Comparison of ENCODE assay signal across 9 cellular contexts in the genomic region with DNA sequence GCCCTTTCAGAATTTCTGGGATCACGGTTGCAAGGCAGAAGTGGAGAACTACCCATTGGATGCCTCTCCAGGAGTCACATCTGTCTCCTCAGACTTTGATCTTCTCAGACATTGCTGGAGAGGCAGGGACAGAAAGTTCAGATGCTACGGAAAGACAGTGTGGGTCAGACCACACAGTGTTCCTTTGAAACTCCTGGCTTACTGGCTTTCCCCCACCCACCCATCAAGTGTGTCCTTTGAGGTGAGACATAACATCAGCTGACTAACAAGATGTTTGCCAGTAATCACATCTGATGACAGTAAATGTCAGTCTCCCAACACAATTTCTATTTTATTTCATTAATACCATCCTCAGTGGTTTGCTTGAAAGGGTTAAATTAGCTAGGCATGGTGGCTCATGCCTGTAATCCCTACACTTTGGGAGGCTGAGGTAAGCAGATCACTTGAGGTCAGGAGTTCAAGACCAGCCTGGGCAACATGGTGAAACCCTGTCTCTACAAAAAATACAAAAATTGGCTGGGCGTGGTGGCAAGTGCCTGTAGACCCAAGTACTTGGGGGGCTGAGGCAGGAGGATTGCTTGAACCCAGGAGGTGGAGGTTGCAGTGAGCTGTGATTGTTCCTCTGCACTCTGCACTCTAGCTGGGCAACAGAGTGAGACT.
DNase-seq lines count a peak whose midpoint lies in the region; ATAC-seq and TF ChIP-seq lines count a peak whose summit lies in the region.
"Had no signal": no experiment of that assay in that cellular context is flagged by ENCODE, and none has a peak within 500 bp of the region (broad histone marks: within the 10 kb centered on the region; RNA-seq: fewer than 3 reads in every experiment).

No MANE protein-coding gene starts in this region.

- H2AFZ ChIP-seq in neural progenitor cell (replicated peaks): no peak overlapping the region

- H3F3A ChIP-seq in neural progenitor cell (ENCODE audit: low read depth): peaks cover 17% of the 10 kb centered on the region

- intact Hi-C loops in stomach (cut with DNase I; ENCODE audit: low total_unique reads): loop anchor here (5.0 kb wide), 1 partner anchor 116 kb away; no protein-coding TSS in a partner anchor

- no peak overlapping the region for H3K9ac ChIP-seq in neural progenitor cell

- TF ChIP-seq EP300 in stomach (IDR thresholded peaks at IDR 0.05): no peak

- no peak for ATAC-seq in HG02759 (IDR thresholded peaks at IDR 0.05; ENCODE audit: unreplicated experiment)

- no peak for TF ChIP-seq POLR2A in stomach (IDR thresholded peaks at IDR 0.05)

- peak overlapping the region; percentile 95 for H3K27ac Mint-ChIP-seq in activated T-cell treated with anti-CD3 and anti-CD28 coated beads, Interleukin-2, amount 50 U/mL, for 24 hours
- peak overlapping the region; percentile 74 for H3K27ac Mint-ChIP-seq in neural progenitor cell

- H3K36me3 ChIP-seq in neural progenitor cell: no peaks in the 10 kb centered on the region
- no peaks in the 10 kb centered on the region for H3K36me3 ChIP-seq in stomach
- H3K36me3 ChIP-seq: upper lobe of right lung had no signal

- H3K9me3 ChIP-seq in neural progenitor cell (ENCODE audit: low read depth) (no peaks in the 10 kb centered on the region), stomach (no peaks in the 10 kb centered on the region)
- H3K9me3 ChIP-seq: upper lobe of right lung had no signal

- H3K27ac ChIP-seq in neural progenitor cell (no peak overlapping the region), stomach (no peak overlapping the region)
- H3K27ac ChIP-seq: upper lobe of right lung had no signal

- H3K4me1 ChIP-seq in neural progenitor cell: peaks cover 7% of the 10 kb centered on the region
- peaks cover 9 to 24% (median 19%) of the 10 kb centered on the region in 4 donors for H3K4me1 ChIP-seq in stomach

- 86 to 93% (median 92%) methylated on average over 3 of the region's 3 CpGs for WGBS in stomach, 5 donors

- in situ Hi-C loops in ACHN (cut with HindIII; ENCODE audit: low pct_ligation_motif_present, low pct_unique_long_range_greater_than_20kb, low sequenced_read_pairs): no loop called here

- no peaks in the 10 kb centered on the region for H3K27me3 ChIP-seq in neural progenitor cell
- no peaks in the 10 kb centered on the region for H3K27me3 ChIP-seq in stomach

- H3K4me3 Mint-ChIP-seq in activated T-cell treated with anti-CD3 and anti-CD28 coated beads, Interleukin-2, amount 50 U/mL, for 24 hours: peak overlapping the region; percentile 57
- no peak overlapping the region for H3K4me3 Mint-ChIP-seq in neural progenitor cell

- H3K27me3 Mint-ChIP-seq in activated T-cell treated with anti-CD3 and anti-CD28 coated beads, Interleukin-2, amount 50 U/mL, for 24 hours: no peaks in the 10 kb centered on the region
- peaks cover 7% of the 10 kb centered on the region for H3K27me3 Mint-ChIP-seq in neural progenitor cell (ENCODE audit: insufficient read depth, low read depth)

- no peaks in the 10 kb centered on the region for H3K79me2 ChIP-seq in neural progenitor cell (ENCODE audit: low read depth)

- TF ChIP-seq CTCF in neural progenitor cell (IDR thresholded peaks at IDR 0.05) (no peak), stomach (IDR thresholded peaks at IDR 0.05) (no peak)

- peaks cover 1% of the 10 kb centered on the region for H3K36me3 Mint-ChIP-seq in activated T-cell treated with anti-CD3 and anti-CD28 coated beads, Interleukin-2, amount 50 U/mL, for 24 hours (ENCODE audit: low read depth)
- peaks cover 4% of the 10 kb centered on the region for H3K36me3 Mint-ChIP-seq in neural progenitor cell

- H3K4me3 ChIP-seq in neural progenitor cell (no peak overlapping the region), stomach (no peak overlapping the region)
- H3K4me3 ChIP-seq: upper lobe of right lung had no signal

- H3K9me3 Mint-ChIP-seq in activated T-cell treated with anti-CD3 and anti-CD28 coated beads, Interleukin-2, amount 50 U/mL, for 24 hours: peaks cover 6% of the 10 kb centered on the region
- peaks cover 33% of the 10 kb centered on the region for H3K9me3 Mint-ChIP-seq in neural progenitor cell

- peaks cover 96% of the 10 kb centered on the region for H3K4me1 Mint-ChIP-seq in activated T-cell treated with anti-CD3 and anti-CD28 coated beads, Interleukin-2, amount 50 U/mL, for 24 hours (ENCODE audit: low read depth)
- peaks cover 37% of the 10 kb centered on the region for H3K4me1 Mint-ChIP-seq in neural progenitor cell

- no peaks in the 10 kb centered on the region for H4K20me1 ChIP-seq in neural progenitor cell (ENCODE audit: low read depth)

- H3K4me2 ChIP-seq in neural progenitor cell: no peak overlapping the region

- DNase-seq in activated CD8-positive, alpha-beta memory T cell treated with anti-CD3 and anti-CD28 coated beads for 24 hours: peak; percentile 83
- no peak for DNase-seq in activated CD8-positive, alpha-beta memory T cell treated with anti-CD3 and anti-CD28 coated beads, Interleukin-2, amount 50 U/mL, for 48 hours
- peak; percentile 73 for DNase-seq in activated T-cell treated with anti-CD3 and anti-CD28 coated beads, Interleukin-2, amount 50 U/mL, for 24 hours
- DNase-seq in neural progenitor cell (ENCODE audit: low spot score) (no peak), stomach (peak; percentile 17), NCI-H1417 treated with DMSO at 0.1 percent for 48 hours (lab: John Stamatoyannopoulos, UW) (no peak), ACHN (no peak)

Comparison
In these comparisons a context has a peak if more than half of its experiments do, and no peak if none do; other contexts are left out.
1. DNase-seq: peak in activated CD8-positive, alpha-beta memory T cell treated with anti-CD3 and anti-CD28 coated beads for 24 hours (single experiment), activated T-cell treated with anti-CD3 and anti-CD28 coated beads, Interleukin-2, amount 50 U/mL, for 24 hours (single experiment) and stomach (single experiment); none in activated CD8-positive, alpha-beta memory T cell treated with anti-CD3 and anti-CD28 coated beads, Interleukin-2, amount 50 U/mL, for 48 hours (single experiment), neural progenitor cell (single experiment), NCI-H1417 treated with DMSO at 0.1 percent for 48 hours (single experiment) and ACHN (single experiment).